ENCODE assay signal across 8 cellular contexts in the genomic region with DNA sequence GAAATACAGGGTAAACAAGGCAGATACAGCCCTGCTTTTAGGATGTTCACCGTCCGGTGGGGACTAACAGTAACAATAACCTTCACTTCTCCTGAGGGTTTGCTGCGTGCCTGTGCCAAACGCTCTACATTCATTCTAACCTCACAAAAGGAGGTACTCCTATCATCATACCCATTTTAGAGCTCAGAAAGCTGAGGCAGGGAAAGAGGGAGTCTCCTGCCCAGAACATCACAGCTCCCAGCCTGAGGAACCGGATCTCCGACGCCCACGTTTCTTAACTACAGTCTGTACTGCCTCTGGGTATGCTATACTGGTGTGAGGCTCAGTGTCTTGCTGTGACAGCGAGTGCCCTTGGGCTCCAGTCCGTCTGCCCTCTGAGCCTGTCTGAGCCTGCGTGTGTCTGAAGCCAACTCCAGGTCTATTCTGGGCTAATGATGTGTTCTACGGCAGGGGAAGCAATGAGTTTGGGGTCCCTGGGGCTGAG. TPM values are rescaled to one million over a fixed set of nuclear protein-coding genes. Genes with fewer than 3 reads are reported as not detected.
DNase-seq lines count a peak whose midpoint lies in the region; TF ChIP-seq lines count a peak whose summit lies in the region.

No MANE protein-coding gene starts in this region.

- H3K4me3 ChIP-seq in SU-DHL-6 (ENCODE audit: insufficient read depth, low read length, poor library complexity, severe bottlenecking) (peak overlapping the region; percentile 64), fibroblast of lung (replicated peaks in 1 of 4; ENCODE audit: control extremely low read depth in 1 of 4, insufficient read depth in 1 of 4, low read depth in 3 of 4, low read length in 4 of 4) (no peak overlapping the region), trophoblast cell (ENCODE audit: low read depth, low read length) (no peak overlapping the region), H7 (ENCODE audit: insufficient read depth, low read depth, low read length) (no peak overlapping the region), testis (no peak overlapping the region)

- H3K9me3 ChIP-seq in SU-DHL-6 (ENCODE audit: insufficient read depth, low read length), result no peaks in the 10 kb centered on the region
- no peaks in the 10 kb centered on the region for H3K9me3 ChIP-seq in fibroblast of lung (ENCODE audit: control insufficient read depth, insufficient read depth, low read depth, low read length)
- H3K9me3 ChIP-seq in trophoblast cell (ENCODE audit: insufficient read depth, low read depth, low read length), result peaks cover 9% of the 10 kb centered on the region
- H3K9me3 ChIP-seq in testis, result no peaks in the 10 kb centered on the region

- peak overlapping the region; percentile 69 for H3K9ac ChIP-seq in SU-DHL-6 (ENCODE audit: low read length)
- H3K9ac ChIP-seq in fibroblast of lung (ENCODE audit: insufficient read depth, low read length), result no peak overlapping the region
- H3K9ac ChIP-seq in trophoblast cell (ENCODE audit: low read length), result no peak overlapping the region

- H3K4me1 ChIP-seq in fibroblast of lung (ENCODE audit: control insufficient read depth, extremely low read depth, insufficient read depth, low read length) (peaks cover 5% of the 10 kb centered on the region), trophoblast cell (ENCODE audit: control insufficient read depth in 1 of 2, insufficient read depth in 2 of 2, low read length in 2 of 2) (peaks cover 6 to 13% of the 10 kb centered on the region in 2 experiments), testis (peaks cover 17% of the 10 kb centered on the region)

- H2AK5ac ChIP-seq in trophoblast cell (ENCODE audit: low read length), result no peak overlapping the region

- H3K18ac ChIP-seq in trophoblast cell (ENCODE audit: low read length), result no peak overlapping the region

- peak overlapping the region; percentile 70 for H2AFZ ChIP-seq in SU-DHL-6 (ENCODE audit: low read depth, low read length, severe bottlenecking)
- no peak overlapping the region for H2AFZ ChIP-seq in fibroblast of lung (ENCODE audit: low read length)
- no peak overlapping the region for H2AFZ ChIP-seq in trophoblast cell (ENCODE audit: insufficient read depth, low read length, poor library complexity)

- H4K91ac ChIP-seq in trophoblast cell (ENCODE audit: low read depth, low read length), result no peak overlapping the region

- H3K14ac ChIP-seq in trophoblast cell (ENCODE audit: low read length), result no peak overlapping the region

- no peaks in the 10 kb centered on the region for H3K36me3 ChIP-seq in SU-DHL-6 (ENCODE audit: low read length)
- no peaks in the 10 kb centered on the region for H3K36me3 ChIP-seq in fibroblast of lung (ENCODE audit: control insufficient read depth, insufficient read depth, low read length)
- no peaks in the 10 kb centered on the region for H3K36me3 ChIP-seq in trophoblast cell (ENCODE audit: control insufficient read depth in 1 of 2, insufficient read depth in 2 of 2, low read length in 2 of 2)
- no peaks in the 10 kb centered on the region; the same call in none of the 2 replicates for H3K36me3 ChIP-seq in H7 (replicated peaks; ENCODE audit: control insufficient read depth, insufficient read depth, low read length)
- H3K36me3 ChIP-seq in testis (ENCODE audit: low read depth, missing control alignments), result no peaks in the 10 kb centered on the region

- DNase-seq in ELF-1 (ENCODE audit: low read depth, low spot score) (peak; percentile 67), fibroblast of lung (ENCODE audit: low read depth in 2 of 2) (no peak), trophoblast cell (no peak), NCI-H1092 treated with DMSO at 0.1 percent for 48 hours (lab: John Stamatoyannopoulos, UW) (no peak), H7 (no peak), ecto neural progenitor cell (ENCODE audit: low spot score) (no peak), testis (no peak)

- H3K27me3 ChIP-seq in SU-DHL-6 (ENCODE audit: low read length) (no peaks in the 10 kb centered on the region), fibroblast of lung (ENCODE audit: control insufficient read depth, insufficient read depth, low read length) (no peaks in the 10 kb centered on the region), trophoblast cell (ENCODE audit: insufficient read depth, low read length) (peaks cover 8% of the 10 kb centered on the region), H7 (ENCODE audit: control insufficient read depth, insufficient read depth, low read length) (peaks cover 32% of the 10 kb centered on the region), testis (no peaks in the 10 kb centered on the region)

- H4K20me1 ChIP-seq in SU-DHL-6 (ENCODE audit: low read depth, low read length) (no peaks in the 10 kb centered on the region), fibroblast of lung (ENCODE audit: control insufficient read depth, extremely low read depth, insufficient read depth, low read length) (no peaks in the 10 kb centered on the region)

- peaks cover 16% of the 10 kb centered on the region for H3K79me2 ChIP-seq in SU-DHL-6 (ENCODE audit: insufficient read depth, low read length)
- H3K79me2 ChIP-seq in fibroblast of lung (ENCODE audit: control insufficient read depth, insufficient read depth, low read length), result no peaks in the 10 kb centered on the region
- no peaks in the 10 kb centered on the region for H3K79me2 ChIP-seq in trophoblast cell (ENCODE audit: control insufficient read depth, insufficient read depth, low read length, poor library complexity)

- H4K12ac ChIP-seq in trophoblast cell (ENCODE audit: low read depth, low read length), result no peak overlapping the region

- H3K79me1 ChIP-seq in trophoblast cell (ENCODE audit: low read length), result peaks cover 2% of the 10 kb centered on the region

- H2BK120ac ChIP-seq in trophoblast cell (ENCODE audit: insufficient read depth, low read length, poor library complexity), result no peak overlapping the region

- H3K9me2 ChIP-seq in SU-DHL-6 (replicated peaks; ENCODE audit: insufficient read depth, low read length), result no peaks in the 10 kb centered on the region

- H3K23ac ChIP-seq in trophoblast cell (ENCODE audit: low read length), result peak overlapping the region; percentile 35

- TF ChIP-seq POLR2A in testis (IDR thresholded peaks at IDR 0.05), result no peak

- no peaks in the 10 kb centered on the region for H3F3A ChIP-seq in SU-DHL-6 (ENCODE audit: insufficient read depth)

- H2BK12ac ChIP-seq in trophoblast cell (ENCODE audit: low read length), result no peak overlapping the region

- TF ChIP-seq CTCF in SU-DHL-6 (IDR thresholded peaks at IDR 0.05; ENCODE audit: insufficient read depth, low read length, poor library complexity, severe bottlenecking) (no peak), fibroblast of lung (conservative IDR thresholded peaks at IDR 0.05 in 1 of 2, IDR thresholded peaks at IDR 0.05 in 1 of 2; ENCODE audit: low read depth in 1 of 2, low read length in 2 of 2) (no peak), testis (IDR thresholded peaks at IDR 0.05) (no peak)

- H3K4me2 ChIP-seq in SU-DHL-6 (ENCODE audit: low read depth, low read length, poor library complexity, severe bottlenecking) (peak overlapping the region; percentile 71), fibroblast of lung (ENCODE audit: extremely low read depth, insufficient read depth, low read length) (peak overlapping the region; percentile 93), trophoblast cell (ENCODE audit: low read length) (no peak overlapping the region)

- H2BK5ac ChIP-seq in trophoblast cell (ENCODE audit: low read depth, low read length, poor library complexity), result no peak overlapping the region

- H3K4ac ChIP-seq in trophoblast cell (ENCODE audit: low read depth, low read length), result no peak overlapping the region

- H4K8ac ChIP-seq in trophoblast cell (ENCODE audit: low read depth, low read length), result no peak overlapping the region

- H3K27ac ChIP-seq in SU-DHL-6 (ENCODE audit: low read depth, low read length), result peak overlapping the region; percentile 80
- H3K27ac ChIP-seq in fibroblast of lung (ENCODE audit: insufficient read depth, low read length), result no peak overlapping the region
- H3K27ac ChIP-seq in trophoblast cell (ENCODE audit: low read depth, low read length), result no peak overlapping the region
- H3K27ac ChIP-seq in testis, result no peak overlapping the region

- WGBS in trophoblast cell (ENCODE audit: extremely low coverage, insufficient coverage, insufficient read length), result no CpG with 5 or more reads among the region's 12 CpGs
- WGBS in testis, 2 donors, result 67 to 77% methylated on average over 8 to 12 of the region's 12 CpGs

- intact Hi-C loops in testis (cut with DNase I; ENCODE audit: low total_unique reads), result no loop called here

RNA-seq across cellular contexts. Expression of gene LIPE, which starts 5.1 kb away (rescaled TPM):
- total RNA-seq in fibroblast of lung (0.51 and 1.7 TPM in 2 replicates), testis (10 to 100 TPM; 49.2 to 73.5 TPM)
- polyA plus RNA-seq in fibroblast of lung (1.1 and 2.7 TPM in 2 replicates), testis (ENCODE audit: insufficient read depth, low read depth, low replicate concordance) (131 TPM)
- 1.8 and 6.1 TPM in 2 replicates for polyA plus RNA-seq in fibroblast of lung (2012)
- polyA minus RNA-seq in fibroblast of lung (ENCODE audit: low replicate concordance), result 3.8 and 9.6 TPM in 2 replicates
- 0.92 and 1.0 TPM in 2 replicates for polyA plus RNA-seq in trophoblast cell (2013)
- total RNA-seq in H7 (2014; rRNA removed; shearing (Covaris generic)), result 7.5 and 8.2 TPM in 2 replicates

RNA-seq across cellular contexts. Expression of gene CXCL17, which starts 20.6 kb away (rescaled TPM):
- total RNA-seq in fibroblast of lung, result not detected in 2 replicates
- not detected in 2 replicates for polyA plus RNA-seq in fibroblast of lung
- not detected in 2 replicates for polyA plus RNA-seq in fibroblast of lung (2012)
- not detected in 2 replicates for polyA minus RNA-seq in fibroblast of lung (ENCODE audit: low replicate concordance)
- 1.4 and 1.9 TPM in 2 replicates for polyA plus RNA-seq in trophoblast cell (2013)
- not detected in 2 replicates for total RNA-seq in H7 (2014; rRNA removed; shearing (Covaris generic))
- total RNA-seq in testis, result not detected
- polyA plus RNA-seq in testis (ENCODE audit: insufficient read depth, low read depth, low replicate concordance), result not detected

RNA-seq across cellular contexts. Expression of gene CNFN, which starts 32.0 kb away (rescaled TPM):
- not detected in 2 replicates for total RNA-seq in fibroblast of lung
- polyA plus RNA-seq in fibroblast of lung, result not detected in 2 replicates
- 0.31 and 0.36 TPM in 2 replicates for polyA plus RNA-seq in fibroblast of lung (2012)
- not detected in 2 replicates for polyA minus RNA-seq in fibroblast of lung (ENCODE audit: low replicate concordance)
- 9.3 and 9.6 TPM in 2 replicates for polyA plus RNA-seq in trophoblast cell (2013)
- 7.8 and 11.5 TPM in 2 replicates for total RNA-seq in H7 (2014; rRNA removed; shearing (Covaris generic))
- total RNA-seq in testis, result 1 to 10 TPM; 1.9 to 5.0 TPM
- polyA plus RNA-seq in testis (ENCODE audit: insufficient read depth, low read depth, low replicate concordance), result 2.2 TPM
